1 cellular context compared by ENCODE assay signal in the genomic region with DNA sequence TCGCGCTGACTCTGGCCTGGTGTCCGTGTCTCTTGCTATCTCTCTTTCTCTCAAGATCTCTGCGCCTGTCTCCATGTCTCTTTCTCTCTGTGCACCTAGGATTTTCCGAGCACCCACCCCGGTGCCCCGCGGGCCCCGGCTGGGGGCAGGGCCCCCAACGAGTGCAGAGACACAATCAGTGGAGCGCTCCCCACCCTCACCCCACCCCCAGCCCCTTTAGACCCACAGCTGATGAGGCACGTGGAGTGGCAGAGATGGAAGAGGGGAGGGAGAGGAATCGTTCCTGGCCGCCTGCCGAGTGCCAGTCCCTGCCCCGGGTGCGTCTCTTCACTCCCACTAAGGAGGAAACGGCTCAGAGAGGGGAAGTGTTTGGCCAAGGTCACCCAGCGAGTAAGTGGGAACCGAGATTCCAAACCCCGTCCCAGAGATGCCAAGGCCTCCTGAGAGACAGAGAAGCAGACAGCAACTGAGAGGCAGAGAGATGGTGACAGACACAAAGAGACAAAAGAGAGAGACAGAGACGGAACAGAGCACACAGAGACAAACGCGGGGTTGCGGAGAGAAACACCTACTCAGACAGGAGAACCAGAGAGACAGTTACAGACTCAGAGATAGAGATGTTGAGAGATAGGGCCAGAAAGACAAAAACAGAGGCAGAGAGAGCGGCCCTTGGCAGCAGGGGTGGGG.
TF ChIP-seq lines count a peak whose summit lies in the region.

No MANE protein-coding gene starts in this region.

TF ChIP-seq in K562, 482 proteins besides CTCF, POLR2A, EP300 and RAD21 (continued from another document and continues in another):
- TF ChIP-seq JUND (IDR thresholded peaks at IDR 0.05; ENCODE audit: borderline replicate concordance, low read depth, low read length) = 0 out of 2 replicates have a peak, but pooled peaks have one; percentile 20
- no peak; the same call in 2 of the 3 replicates for TF ChIP-seq JUND (tag; IDR thresholded peaks at IDR 0.05; ENCODE audit: borderline replicate concordance, low read depth, low read length)
- no peak for TF ChIP-seq ERF (CRISPR knock-in tag; IDR thresholded peaks at IDR 0.05)
- TF ChIP-seq, protein P1, sequence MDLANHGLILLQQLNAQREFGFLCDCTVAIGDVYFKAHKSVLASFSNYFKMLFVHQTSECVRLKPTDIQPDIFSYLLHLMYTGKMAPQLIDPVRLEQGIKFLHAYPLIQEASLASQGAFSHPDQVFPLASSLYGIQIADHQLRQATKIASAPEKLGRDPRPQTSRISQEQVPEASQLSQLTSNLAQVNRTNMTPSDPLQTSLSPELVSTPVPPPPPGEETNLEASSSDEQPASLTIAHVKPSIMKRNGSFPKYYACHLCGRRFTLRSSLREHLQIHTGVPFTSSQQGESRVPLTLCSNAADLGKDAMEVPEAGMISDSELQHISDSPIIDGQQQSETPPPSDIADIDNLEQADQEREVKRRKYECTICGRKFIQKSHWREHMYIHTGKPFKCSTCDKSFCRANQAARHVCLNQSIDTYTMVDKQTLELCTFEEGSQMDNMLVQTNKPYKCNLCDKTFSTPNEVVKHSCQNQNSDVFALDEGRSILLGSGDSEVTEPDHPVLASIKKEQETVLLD (IDR thresholded peaks at IDR 0.05) = peak; percentile 32; the same call in 1 of the 2 replicates
- no peak for TF ChIP-seq RFX5 (IDR thresholded peaks at IDR 0.05; ENCODE audit: low read depth, low read length)
- TF ChIP-seq, protein P2, sequence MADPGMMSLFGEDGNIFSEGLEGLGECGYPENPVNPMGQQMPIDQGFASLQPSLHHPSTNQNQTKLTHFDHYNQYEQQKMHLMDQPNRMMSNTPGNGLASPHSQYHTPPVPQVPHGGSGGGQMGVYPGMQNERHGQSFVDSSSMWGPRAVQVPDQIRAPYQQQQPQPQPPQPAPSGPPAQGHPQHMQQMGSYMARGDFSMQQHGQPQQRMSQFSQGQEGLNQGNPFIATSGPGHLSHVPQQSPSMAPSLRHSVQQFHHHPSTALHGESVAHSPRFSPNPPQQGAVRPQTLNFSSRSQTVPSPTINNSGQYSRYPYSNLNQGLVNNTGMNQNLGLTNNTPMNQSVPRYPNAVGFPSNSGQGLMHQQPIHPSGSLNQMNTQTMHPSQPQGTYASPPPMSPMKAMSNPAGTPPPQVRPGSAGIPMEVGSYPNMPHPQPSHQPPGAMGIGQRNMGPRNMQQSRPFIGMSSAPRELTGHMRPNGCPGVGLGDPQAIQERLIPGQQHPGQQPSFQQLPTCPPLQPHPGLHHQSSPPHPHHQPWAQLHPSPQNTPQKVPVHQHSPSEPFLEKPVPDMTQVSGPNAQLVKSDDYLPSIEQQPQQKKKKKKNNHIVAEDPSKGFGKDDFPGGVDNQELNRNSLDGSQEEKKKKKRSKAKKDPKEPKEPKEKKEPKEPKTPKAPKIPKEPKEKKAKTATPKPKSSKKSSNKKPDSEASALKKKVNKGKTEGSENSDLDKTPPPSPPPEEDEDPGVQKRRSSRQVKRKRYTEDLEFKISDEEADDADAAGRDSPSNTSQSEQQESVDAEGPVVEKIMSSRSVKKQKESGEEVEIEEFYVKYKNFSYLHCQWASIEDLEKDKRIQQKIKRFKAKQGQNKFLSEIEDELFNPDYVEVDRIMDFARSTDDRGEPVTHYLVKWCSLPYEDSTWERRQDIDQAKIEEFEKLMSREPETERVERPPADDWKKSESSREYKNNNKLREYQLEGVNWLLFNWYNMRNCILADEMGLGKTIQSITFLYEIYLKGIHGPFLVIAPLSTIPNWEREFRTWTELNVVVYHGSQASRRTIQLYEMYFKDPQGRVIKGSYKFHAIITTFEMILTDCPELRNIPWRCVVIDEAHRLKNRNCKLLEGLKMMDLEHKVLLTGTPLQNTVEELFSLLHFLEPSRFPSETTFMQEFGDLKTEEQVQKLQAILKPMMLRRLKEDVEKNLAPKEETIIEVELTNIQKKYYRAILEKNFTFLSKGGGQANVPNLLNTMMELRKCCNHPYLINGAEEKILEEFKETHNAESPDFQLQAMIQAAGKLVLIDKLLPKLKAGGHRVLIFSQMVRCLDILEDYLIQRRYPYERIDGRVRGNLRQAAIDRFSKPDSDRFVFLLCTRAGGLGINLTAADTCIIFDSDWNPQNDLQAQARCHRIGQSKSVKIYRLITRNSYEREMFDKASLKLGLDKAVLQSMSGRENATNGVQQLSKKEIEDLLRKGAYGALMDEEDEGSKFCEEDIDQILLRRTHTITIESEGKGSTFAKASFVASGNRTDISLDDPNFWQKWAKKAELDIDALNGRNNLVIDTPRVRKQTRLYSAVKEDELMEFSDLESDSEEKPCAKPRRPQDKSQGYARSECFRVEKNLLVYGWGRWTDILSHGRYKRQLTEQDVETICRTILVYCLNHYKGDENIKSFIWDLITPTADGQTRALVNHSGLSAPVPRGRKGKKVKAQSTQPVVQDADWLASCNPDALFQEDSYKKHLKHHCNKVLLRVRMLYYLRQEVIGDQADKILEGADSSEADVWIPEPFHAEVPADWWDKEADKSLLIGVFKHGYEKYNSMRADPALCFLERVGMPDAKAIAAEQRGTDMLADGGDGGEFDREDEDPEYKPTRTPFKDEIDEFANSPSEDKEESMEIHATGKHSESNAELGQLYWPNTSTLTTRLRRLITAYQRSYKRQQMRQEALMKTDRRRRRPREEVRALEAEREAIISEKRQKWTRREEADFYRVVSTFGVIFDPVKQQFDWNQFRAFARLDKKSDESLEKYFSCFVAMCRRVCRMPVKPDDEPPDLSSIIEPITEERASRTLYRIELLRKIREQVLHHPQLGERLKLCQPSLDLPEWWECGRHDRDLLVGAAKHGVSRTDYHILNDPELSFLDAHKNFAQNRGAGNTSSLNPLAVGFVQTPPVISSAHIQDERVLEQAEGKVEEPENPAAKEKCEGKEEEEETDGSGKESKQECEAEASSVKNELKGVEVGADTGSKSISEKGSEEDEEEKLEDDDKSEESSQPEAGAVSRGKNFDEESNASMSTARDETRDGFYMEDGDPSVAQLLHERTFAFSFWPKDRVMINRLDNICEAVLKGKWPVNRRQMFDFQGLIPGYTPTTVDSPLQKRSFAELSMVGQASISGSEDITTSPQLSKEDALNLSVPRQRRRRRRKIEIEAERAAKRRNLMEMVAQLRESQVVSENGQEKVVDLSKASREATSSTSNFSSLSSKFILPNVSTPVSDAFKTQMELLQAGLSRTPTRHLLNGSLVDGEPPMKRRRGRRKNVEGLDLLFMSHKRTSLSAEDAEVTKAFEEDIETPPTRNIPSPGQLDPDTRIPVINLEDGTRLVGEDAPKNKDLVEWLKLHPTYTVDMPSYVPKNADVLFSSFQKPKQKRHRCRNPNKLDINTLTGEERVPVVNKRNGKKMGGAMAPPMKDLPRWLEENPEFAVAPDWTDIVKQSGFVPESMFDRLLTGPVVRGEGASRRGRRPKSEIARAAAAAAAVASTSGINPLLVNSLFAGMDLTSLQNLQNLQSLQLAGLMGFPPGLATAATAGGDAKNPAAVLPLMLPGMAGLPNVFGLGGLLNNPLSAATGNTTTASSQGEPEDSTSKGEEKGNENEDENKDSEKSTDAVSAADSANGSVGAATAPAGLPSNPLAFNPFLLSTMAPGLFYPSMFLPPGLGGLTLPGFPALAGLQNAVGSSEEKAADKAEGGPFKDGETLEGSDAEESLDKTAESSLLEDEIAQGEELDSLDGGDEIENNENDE (IDR thresholded peaks at IDR 0.05; ENCODE audit: low read depth, low read length) = no peak
- 0 out of 2 replicates have a peak, but pooled peaks have one; percentile 7 for TF ChIP-seq SMARCE1 (IDR thresholded peaks at IDR 0.05)
- no peak for TF ChIP-seq ZNF699 (CRISPR knock-in tag; IDR thresholded peaks at IDR 0.05; ENCODE audit: insufficient replicate concordance)
- TF ChIP-seq SPI1 (IDR thresholded peaks at IDR 0.05; ENCODE audit: borderline replicate concordance, low read depth, low read length) = peak; percentile 47; the same call in 1 of the 2 replicates
- no peak for TF ChIP-seq SMAD4 (CRISPR knock-in tag; conservative IDR thresholded peaks at IDR 0.05)
- peak; percentile 97 for TF ChIP-seq BCOR (IDR thresholded peaks at IDR 0.05)
- TF ChIP-seq ZNF133 (CRISPR knock-in tag; IDR thresholded peaks at IDR 0.05) = no peak
- TF ChIP-seq SNIP1 (IDR thresholded peaks at IDR 0.05; ENCODE audit: low read depth) = no peak
- TF ChIP-seq MCM7 (IDR thresholded peaks at IDR 0.05) = no peak
- 0 out of 2 replicates have a peak, but pooled peaks have one; percentile 39 for TF ChIP-seq DPF2 (IDR thresholded peaks at IDR 0.05)
- TF ChIP-seq DACH1 (IDR thresholded peaks at IDR 0.05; ENCODE audit: partially characterized antibody) = peak; percentile 55
- TF ChIP-seq KDM5B (IDR thresholded peaks at IDR 0.05; ENCODE audit: insufficient replicate concordance, low read depth, low read length) = no peak
- TF ChIP-seq, protein P3, sequence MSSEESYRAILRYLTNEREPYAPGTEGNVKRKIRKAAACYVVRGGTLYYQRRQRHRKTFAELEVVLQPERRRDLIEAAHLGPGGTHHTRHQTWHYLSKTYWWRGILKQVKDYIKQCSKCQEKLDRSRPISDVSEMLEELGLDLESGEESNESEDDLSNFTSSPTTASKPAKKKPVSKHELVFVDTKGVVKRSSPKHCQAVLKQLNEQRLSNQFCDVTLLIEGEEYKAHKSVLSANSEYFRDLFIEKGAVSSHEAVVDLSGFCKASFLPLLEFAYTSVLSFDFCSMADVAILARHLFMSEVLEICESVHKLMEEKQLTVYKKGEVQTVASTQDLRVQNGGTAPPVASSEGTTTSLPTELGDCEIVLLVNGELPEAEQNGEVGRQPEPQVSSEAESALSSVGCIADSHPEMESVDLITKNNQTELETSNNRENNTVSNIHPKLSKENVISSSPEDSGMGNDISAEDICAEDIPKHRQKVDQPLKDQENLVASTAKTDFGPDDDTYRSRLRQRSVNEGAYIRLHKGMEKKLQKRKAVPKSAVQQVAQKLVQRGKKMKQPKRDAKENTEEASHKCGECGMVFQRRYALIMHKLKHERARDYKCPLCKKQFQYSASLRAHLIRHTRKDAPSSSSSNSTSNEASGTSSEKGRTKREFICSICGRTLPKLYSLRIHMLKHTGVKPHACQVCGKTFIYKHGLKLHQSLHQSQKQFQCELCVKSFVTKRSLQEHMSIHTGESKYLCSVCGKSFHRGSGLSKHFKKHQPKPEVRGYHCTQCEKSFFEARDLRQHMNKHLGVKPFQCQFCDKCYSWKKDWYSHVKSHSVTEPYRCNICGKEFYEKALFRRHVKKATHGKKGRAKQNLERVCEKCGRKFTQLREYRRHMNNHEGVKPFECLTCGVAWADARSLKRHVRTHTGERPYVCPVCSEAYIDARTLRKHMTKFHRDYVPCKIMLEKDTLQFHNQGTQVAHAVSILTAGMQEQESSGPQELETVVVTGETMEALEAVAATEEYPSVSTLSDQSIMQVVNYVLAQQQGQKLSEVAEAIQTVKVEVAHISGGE (CRISPR knock-in tag; IDR thresholded peaks at IDR 0.05) = no peak
- TF ChIP-seq SLC30A9 (CRISPR knock-in tag; IDR thresholded peaks at IDR 0.05) = no peak
- TF ChIP-seq RCOR1 (IDR thresholded peaks at IDR 0.05; ENCODE audit: borderline replicate concordance in 1 of 2, low read depth in 2 of 2, low read length in 2 of 2) = peak in 1 of 2 experiments; percentile 35; a peak in 1 of 4 replicates
- TF ChIP-seq ETV5 (CRISPR knock-in tag; IDR thresholded peaks at IDR 0.05; ENCODE audit: low read depth) = no peak
- TF ChIP-seq KDM1A (IDR thresholded peaks at IDR 0.05) = peak; percentile 79 to 84
- TF ChIP-seq, protein P4, sequence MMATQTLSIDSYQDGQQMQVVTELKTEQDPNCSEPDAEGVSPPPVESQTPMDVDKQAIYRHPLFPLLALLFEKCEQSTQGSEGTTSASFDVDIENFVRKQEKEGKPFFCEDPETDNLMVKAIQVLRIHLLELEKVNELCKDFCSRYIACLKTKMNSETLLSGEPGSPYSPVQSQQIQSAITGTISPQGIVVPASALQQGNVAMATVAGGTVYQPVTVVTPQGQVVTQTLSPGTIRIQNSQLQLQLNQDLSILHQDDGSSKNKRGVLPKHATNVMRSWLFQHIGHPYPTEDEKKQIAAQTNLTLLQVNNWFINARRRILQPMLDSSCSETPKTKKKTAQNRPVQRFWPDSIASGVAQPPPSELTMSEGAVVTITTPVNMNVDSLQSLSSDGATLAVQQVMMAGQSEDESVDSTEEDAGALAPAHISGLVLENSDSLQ (IDR thresholded peaks at IDR 0.05) = peak; percentile 53; the same call in 1 of the 2 replicates
- TF ChIP-seq FOS (IDR thresholded peaks at IDR 0.05; ENCODE audit: extremely low read depth, insufficient read length) = no peak
- TF ChIP-seq BRD9 (IDR thresholded peaks at IDR 0.05; ENCODE audit: low read depth, partially characterized antibody) = peak; percentile 87
- no peak for TF ChIP-seq GABPB2 (CRISPR knock-in tag; conservative IDR thresholded peaks at IDR 0.05)
- peak in 1 of 2 experiments; percentile 11; a peak in 1 of 4 replicates for TF ChIP-seq SIN3A (IDR thresholded peaks at IDR 0.05; ENCODE audit: borderline replicate concordance in 2 of 2, control insufficient read depth in 1 of 2, low read depth in 2 of 2, low read length in 2 of 2)
- TF ChIP-seq, protein P5, sequence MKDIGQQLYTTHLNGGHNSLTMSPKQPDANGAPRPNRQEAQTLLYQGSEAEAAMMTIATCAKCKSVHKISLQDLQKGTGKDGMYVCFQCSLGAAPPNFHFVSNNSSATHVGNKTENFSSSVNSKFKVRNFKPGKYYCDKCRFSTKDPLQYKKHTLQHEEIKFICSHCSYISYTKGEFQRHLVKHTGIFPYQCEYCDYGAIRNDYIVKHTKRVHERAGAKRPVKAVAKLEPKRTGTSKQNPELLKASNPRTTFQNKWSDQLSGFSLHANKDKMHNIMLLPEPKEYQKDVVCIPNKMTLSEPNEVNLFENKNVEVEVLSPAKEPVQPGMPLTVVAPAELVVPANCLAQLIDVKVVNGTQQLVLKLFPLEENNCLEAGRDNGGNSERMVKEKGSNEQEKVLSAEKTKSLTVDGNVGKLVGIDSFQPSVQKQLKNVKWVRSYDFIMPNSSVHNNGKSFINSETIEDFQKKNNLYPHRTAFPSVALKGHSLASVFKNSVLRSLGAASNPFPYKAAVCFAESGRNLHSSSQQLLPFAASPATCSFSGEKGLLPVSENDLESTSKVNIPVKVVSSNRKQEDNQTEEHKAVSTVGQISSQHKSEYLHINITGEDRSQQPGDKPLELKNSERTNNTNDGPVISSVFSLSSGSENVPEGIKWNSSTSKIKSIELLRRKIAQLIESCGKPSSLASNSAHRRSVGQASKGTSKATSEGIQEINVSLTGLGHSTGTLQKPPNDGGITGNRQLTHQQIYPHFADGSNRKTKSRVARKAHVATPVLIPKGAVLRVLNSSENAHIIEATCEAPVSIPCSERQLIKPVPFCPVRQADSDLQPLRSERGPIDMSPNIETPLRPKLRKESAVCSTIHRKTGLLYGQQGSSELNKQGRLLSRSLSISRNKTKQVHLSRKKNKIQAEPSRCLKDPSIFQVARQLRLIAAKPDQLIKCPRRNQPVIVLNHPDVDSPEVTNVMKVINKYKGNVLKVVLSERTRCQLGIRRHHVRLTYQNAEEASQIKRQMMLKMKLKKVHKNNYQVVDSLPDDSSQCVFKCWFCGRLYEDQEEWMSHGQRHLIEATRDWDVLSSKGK (CRISPR knock-in tag; IDR thresholded peaks at IDR 0.05) = no peak
- peak; percentile 8 for TF ChIP-seq BHLHE40 (IDR thresholded peaks at IDR 0.05; ENCODE audit: low read length)
- TF ChIP-seq TEAD4 (IDR thresholded peaks at IDR 0.05; ENCODE audit: low read length) = no peak
- TF ChIP-seq TEAD4 (CRISPR knock-in tag; IDR thresholded peaks at IDR 0.05; ENCODE audit: borderline replicate concordance) = no peak
- no peak for TF ChIP-seq WHSC1 (IDR thresholded peaks at IDR 0.05; ENCODE audit: low read length)
